Comparison of ENCODE assay signal across 8 cellular contexts in genomic region chr14:100305446-100306255, GRCh38. TPM values are rescaled to one million over a fixed set of nuclear protein-coding genes. Genes with fewer than 3 reads are reported as not detected.
A peak's percentile ranks its signal among the peaks of the same experiment; 100 is the strongest.
DNase-seq lines count a peak whose midpoint lies in the region; ATAC-seq, FAIRE-seq and TF ChIP-seq lines count a peak whose summit lies in the region.

No MANE protein-coding gene starts in this region.

- H3K4me3 Mint-ChIP-seq in neural crest cell: peak overlapping the region; percentile 98

- no peak for FAIRE-seq in HTR-8/SVneo (lab: Jason Lieb, UNC)
- no peak for FAIRE-seq in urothelium cell line (lab: Jason Lieb, UNC)

- H3K27me3 Mint-ChIP-seq in neural crest cell (ENCODE audit: low read depth): no peaks in the 10 kb centered on the region

- peaks cover 49% of the 10 kb centered on the region for H3K4me1 Mint-ChIP-seq in neural crest cell

- no peaks in the 10 kb centered on the region for H3K9me3 Mint-ChIP-seq in neural crest cell

- ATAC-seq in esophagus mucosa: peak; percentile 1
- ATAC-seq in GM21529 (IDR thresholded peaks at IDR 0.05; ENCODE audit: unreplicated experiment): no peak

- H3K4me3 ChIP-seq in GM06990 (replicated peaks; ENCODE audit: low read depth, low read length): peak overlapping the region; percentile 73

- no peak for TF ChIP-seq CTCF in GM06990 (IDR thresholded peaks at IDR 0.05; ENCODE audit: insufficient read depth, low read length, poor library complexity, severe bottlenecking)
- no peak for TF ChIP-seq CTCF in neural crest cell (conservative IDR thresholded peaks at IDR 0.05)

- no peak overlapping the region for H3K27ac Mint-ChIP-seq in neural crest cell (ENCODE audit: unreplicated experiment)

- DNase-seq in GM06990 (ENCODE audit: extremely low read depth, insufficient read length) (peak; percentile 52), HTR-8/SVneo (ENCODE audit: insufficient read length, low spot score) (peak; percentile 17), neural crest cell (ENCODE audit: low read depth, low spot score) (peak; percentile 27), urothelium cell line (ENCODE audit: low spot score) (peak; percentile 13), amniotic stem cell (lab: John Stamatoyannopoulos, UW) (no peak)
- peak in 2 of 3 experiments; percentile 29 to 34 for DNase-seq in activated CD8-positive, alpha-beta memory T cell treated with anti-CD3 and anti-CD28 coated beads for 48 hours (ENCODE audit: low read depth in 2 of 3, low spot score in 2 of 3)

- peaks cover 2% of the 10 kb centered on the region for H3K36me3 Mint-ChIP-seq in neural crest cell (ENCODE audit: low read depth)

- no peaks in the 10 kb centered on the region; the same call in 1 of the 2 replicates for H3K36me3 ChIP-seq in GM06990 (ENCODE audit: control insufficient read depth, insufficient read depth, low read length)

- H3K27me3 ChIP-seq in GM06990 (replicated peaks; ENCODE audit: control insufficient read depth, insufficient read depth, low read length): no peaks in the 10 kb centered on the region

RNA-seq across cellular contexts. Expression of gene SLC25A29, which starts 0.6 kb away (rescaled TPM):
- total RNA-seq in esophagus mucosa (15.5 TPM), neural crest cell (123 and 128 TPM in 2 replicates)

RNA-seq across cellular contexts. Expression of gene SLC25A47, which starts 17.5 kb away (rescaled TPM):
- total RNA-seq in esophagus mucosa (not detected), neural crest cell (not detected in 2 replicates)
